ENCODE assay signal across 24 cellular contexts in the genomic region with DNA sequence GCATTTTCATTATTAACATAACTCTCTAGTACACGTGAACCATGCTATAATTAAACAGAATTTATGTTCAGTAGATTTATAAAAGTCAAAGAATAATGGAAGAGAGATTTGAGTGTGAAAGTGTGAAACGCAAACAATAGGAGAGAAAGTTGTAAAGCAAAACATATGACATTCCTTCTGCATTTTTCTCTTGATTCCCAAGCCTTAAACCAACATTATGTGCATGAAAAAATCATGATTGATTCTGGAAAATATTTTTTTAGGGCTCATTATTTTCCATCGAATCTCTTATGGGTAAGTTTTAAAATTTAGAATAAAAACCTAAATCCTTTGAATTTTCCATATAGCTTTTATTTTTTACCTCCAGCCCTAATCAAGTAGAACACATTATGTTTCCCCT.
A peak's percentile ranks its signal among the peaks of the same experiment; 100 is the strongest.
DNase-seq lines count a peak whose midpoint lies in the region; ATAC-seq and TF ChIP-seq lines count a peak whose summit lies in the region.
"Had no signal": no experiment of that assay in that cellular context is flagged by ENCODE, and none has a peak within 500 bp of the region (broad histone marks: within the 10 kb centered on the region; RNA-seq: fewer than 3 reads in every experiment).

No MANE protein-coding gene starts in this region.

- DNase-seq in AG10803 (ENCODE audit: low read depth) (peak; percentile 52), SJSA1 (ENCODE audit: low read depth in 1 of 2, low spot score in 2 of 2) (no peak), dedifferentiated amniotic fluid mesenchymal stem cell (ENCODE audit: extremely low spot score) (peak; percentile 29), osteocyte (ENCODE audit: extremely low spot score, unreplicated experiment) (no peak), T-cell (no peak), T-helper 1 cell (no peak)
- DNase-seq: activated effector memory CD4-positive, alpha-beta T cell treated with anti-CD3 and anti-CD28 coated beads, Interleukin-2, amount 50 U/mL, for 16 hours; activated naive CD8-positive, alpha-beta T cell treated with anti-CD3 and anti-CD28 coated beads, Interleukin-2, amount 10 ng/mL, durations not matched to agents 7 days and 5 days; activated T-cell treated with anti-CD3 and anti-CD28 coated beads for 4 hours; KG1; kidney; lower lobe of right lung; NCI-H1417; NCI-H2081; NCI-H226; NCI-H774; stimulated activated naive CD8-positive, alpha-beta T cell treated with anti-CD3 and anti-CD28 coated beads, Interleukin-15, Interleukin-2, amounts not matched to agents 100 U/mL and 50 U/mL, for 24 hours; T-helper 2 cell had no signal

- ATAC-seq in T-cell (replicated peaks in 1 of 4) (no peak), HG03442 (IDR thresholded peaks at IDR 0.05; ENCODE audit: unreplicated experiment) (no peak), GM21390 (IDR thresholded peaks at IDR 0.05; ENCODE audit: unreplicated experiment) (no peak)
- ATAC-seq: A549; stimulated activated naive CD8-positive, alpha-beta T cell treated with anti-CD3 and anti-CD28 coated beads, Interleukin-15, Interleukin-2, amounts not matched to agents 100 U/mL and 50 U/mL, for 24 hours had no signal

- H3K4me1 ChIP-seq in SJSA1 (replicated peaks), result peaks cover 46% of the 10 kb centered on the region
- H3K4me1 ChIP-seq: A549, prostate gland had no signal

- peak overlapping the region; percentile 23; the same call in 1 of the 2 replicates for H3K27ac ChIP-seq in SJSA1
- H3K27ac ChIP-seq: A549, lower lobe of right lung, prostate gland had no signal

- H3K4me3 Mint-ChIP-seq in osteocyte (ENCODE audit: unreplicated experiment), result peak overlapping the region; percentile 51
- no peak overlapping the region for H3K4me3 Mint-ChIP-seq in T-cell
- H3K4me3 Mint-ChIP-seq: activated naive CD8-positive, alpha-beta T cell treated with anti-CD3 and anti-CD28 coated beads, Interleukin-2, amount 10 ng/mL, durations not matched to agents 7 days and 5 days; B cell had no signal

- no peaks in the 10 kb centered on the region for H3K9me3 ChIP-seq in SJSA1 (replicated peaks)
- H3K9me3 ChIP-seq: A549, lower lobe of right lung, prostate gland, tibial nerve had no signal

- no peaks in the 10 kb centered on the region for H3K36me3 ChIP-seq in SJSA1
- H3K36me3 ChIP-seq: lower lobe of right lung, prostate gland, tibial nerve had no signal

- CTCF ChIA-PET in T-cell (lab: Charles Lee), result no interaction called here

- H3K27ac Mint-ChIP-seq in osteocyte (ENCODE audit: unreplicated experiment) (peak overlapping the region; percentile 98), T-cell (no peak overlapping the region)
- H3K27ac Mint-ChIP-seq: activated naive CD8-positive, alpha-beta T cell treated with anti-CD3 and anti-CD28 coated beads, Interleukin-2, amount 10 ng/mL, durations not matched to agents 7 days and 5 days; B cell had no signal

- H3K4me3 ChIP-seq in AG10803 (ENCODE audit: low read length) (no peak overlapping the region), SJSA1 (no peak overlapping the region)
- H3K4me3 ChIP-seq: A549, prostate gland, tibial nerve had no signal

- POLR2A ChIA-PET in T-cell (lab: Charles Lee), result interaction anchor here in 1 of 2 donors (0.6 kb wide), 1 partner anchor 15 kb away, joined by 3 read pairs; no protein-coding TSS in a partner anchor

- H3K4me1 Mint-ChIP-seq in osteocyte (ENCODE audit: unreplicated experiment) (peaks cover 78% of the 10 kb centered on the region), T-cell (peaks cover 0 to 20% (median 11%) of the 10 kb centered on the region in 3 donors)
- H3K4me1 Mint-ChIP-seq: activated naive CD8-positive, alpha-beta T cell treated with anti-CD3 and anti-CD28 coated beads, Interleukin-2, amount 10 ng/mL, durations not matched to agents 7 days and 5 days; B cell had no signal

- H3K36me3 Mint-ChIP-seq in osteocyte (ENCODE audit: unreplicated experiment) (peaks cover 13% of the 10 kb centered on the region), T-cell (no peaks in the 10 kb centered on the region)
- H3K36me3 Mint-ChIP-seq: activated naive CD8-positive, alpha-beta T cell treated with anti-CD3 and anti-CD28 coated beads, Interleukin-2, amount 10 ng/mL, durations not matched to agents 7 days and 5 days had no signal

- TF ChIP-seq CTCF in AG10803 (conservative IDR thresholded peaks at IDR 0.05; ENCODE audit: low read length) (no peak), osteocyte (IDR thresholded peaks at IDR 0.05) (no peak)

- H3K27me3 Mint-ChIP-seq in osteocyte (ENCODE audit: unreplicated experiment) (no peaks in the 10 kb centered on the region), T-cell (peaks cover 0 to 9% of the 10 kb centered on the region in 2 donors)

- peaks cover 10% of the 10 kb centered on the region for H3K9me3 Mint-ChIP-seq in osteocyte (ENCODE audit: unreplicated experiment)
- H3K9me3 Mint-ChIP-seq in T-cell, result no peaks in the 10 kb centered on the region
- H3K9me3 Mint-ChIP-seq: activated naive CD8-positive, alpha-beta T cell treated with anti-CD3 and anti-CD28 coated beads, Interleukin-2, amount 10 ng/mL, durations not matched to agents 7 days and 5 days had no signal

- no peaks in the 10 kb centered on the region for H3K27me3 ChIP-seq in SJSA1 (replicated peaks)
- H3K27me3 ChIP-seq: tibial nerve had no signal

Comparison
In these comparisons a context has a peak if more than half of its experiments do, and no peak if none do; other contexts are left out.
1. DNase-seq: peak in AG10803 (single experiment) and dedifferentiated amniotic fluid mesenchymal stem cell (single experiment); none in SJSA1 (0 of 2), osteocyte (single experiment), T-cell (0 of 34) and T-helper 1 cell (0 of 5).